In genomic region chr1:151058682-151059341, GRCh38 we compare ENCODE assay signal across 8 cellular contexts. TPM values are rescaled to one million over a fixed set of nuclear protein-coding genes. Genes with fewer than 3 reads are reported as not detected.
DNase-seq lines count a peak whose midpoint lies in the region; ATAC-seq and TF ChIP-seq lines count a peak whose summit lies in the region.

No MANE protein-coding gene starts in this region.

- H3K4me1 Mint-ChIP-seq in activated naive CD8-positive, alpha-beta T cell (ENCODE audit: low read depth), result peaks cover 64% of the 10 kb centered on the region

- peaks cover 19 to 24% (median 20%) of the 10 kb centered on the region in 4 donors for H3K36me3 ChIP-seq in sigmoid colon

- peaks cover 12% of the 10 kb centered on the region for H3K4me1 ChIP-seq in right cardiac atrium (ENCODE audit: control insufficient read depth, insufficient read depth, low read length)
- peaks cover 0 to 51% (median 40%) of the 10 kb centered on the region in 4 donors for H3K4me1 ChIP-seq in sigmoid colon

- TF ChIP-seq POLR2A in NB4 (IDR thresholded peaks at IDR 0.05; ENCODE audit: extremely low read depth, insufficient read length) (no peak), sigmoid colon (IDR thresholded peaks at IDR 0.05) (no peak)

- peak overlapping the region; percentile 99 for H3K4me3 ChIP-seq in NB4 (ENCODE audit: low read depth, low read length)
- H3K4me3 ChIP-seq in right cardiac atrium (ENCODE audit: low read length), result peak overlapping the region; percentile 84
- peak overlapping the region; percentile 75 to 98 (median 84) for H3K4me3 ChIP-seq in sigmoid colon

- TF ChIP-seq CTCF in NB4 (IDR thresholded peaks at IDR 0.05; ENCODE audit: low read depth, low read length) (no peak), sigmoid colon (IDR thresholded peaks at IDR 0.05) (no peak)

- ATAC-seq in right cardiac atrium, result peak; percentile 1 to 3
- ATAC-seq in GM19351 (IDR thresholded peaks at IDR 0.05; ENCODE audit: unreplicated experiment), result no peak

- DNase-seq in DMS79 treated with DMSO at 0.1 percent for 48 hours (lab: John Stamatoyannopoulos, UW) (peak; percentile 77), NB4 (ENCODE audit: low read depth) (peak; percentile 38), right cardiac atrium (peak; percentile 28 to 66 (median 63)), sigmoid colon (peak; percentile 71), NOMO-1 (lab: John Stamatoyannopoulos, UW; ENCODE audit: unreplicated experiment in 2 of 2) (no peak)
- no peak for DNase-seq in stimulated activated CD4-positive, alpha-beta T cell treated with anti-CD3 and anti-CD28 coated beads, Interleukin-12 subunit alpha, Interleukin-12 subunit beta, amount 100 ng/mL, for 4 hours

- TF ChIP-seq EP300 in sigmoid colon (IDR thresholded peaks at IDR 0.05), result no peak

- WGBS in right cardiac atrium, result under 1% methylated on average over 18 of the region's 18 CpGs
- 0 to 1% methylated on average over 18 of the region's 18 CpGs for WGBS in sigmoid colon, 2 donors

- peaks cover 23% of the 10 kb centered on the region for H3K36me3 Mint-ChIP-seq in activated naive CD8-positive, alpha-beta T cell

- H3K27me3 ChIP-seq in right cardiac atrium (ENCODE audit: control insufficient read depth, insufficient read depth) (no peaks in the 10 kb centered on the region), sigmoid colon (no peaks in the 10 kb centered on the region)

- H3K27me3 Mint-ChIP-seq in activated naive CD8-positive, alpha-beta T cell, result no peaks in the 10 kb centered on the region

- H3K9me3 ChIP-seq in right cardiac atrium (ENCODE audit: control insufficient read depth, low read length), result no peaks in the 10 kb centered on the region
- H3K9me3 ChIP-seq in sigmoid colon, result no peaks in the 10 kb centered on the region

- H3K4me3 Mint-ChIP-seq in activated naive CD8-positive, alpha-beta T cell, result peak overlapping the region; percentile 98

- peak overlapping the region; percentile 96 for H3K27ac Mint-ChIP-seq in activated naive CD8-positive, alpha-beta T cell

- H3K9me3 Mint-ChIP-seq in activated naive CD8-positive, alpha-beta T cell (ENCODE audit: low read depth), result no peaks in the 10 kb centered on the region

- intact Hi-C loops in right cardiac atrium (cut with DNase I), result loop anchor here in 1 of 4 donors (10.0 kb wide), 1 partner anchor 54 kb away; the partner anchor contains the start of genes MINDY1 and PRUNE1
- intact Hi-C loops in sigmoid colon (cut with DNase I), result loop anchor here (1.0 kb wide), 1 partner anchor 11 kb away; the partner anchor contains the start of gene GABPB2

- H3K27ac ChIP-seq in right cardiac atrium (ENCODE audit: low read length) (peak overlapping the region; percentile 86), sigmoid colon (peak overlapping the region; percentile 90 to 97 (median 92))

RNA-seq across cellular contexts. Expression of gene CDC42SE1, which starts 0.6 kb away (rescaled TPM):
- total RNA-seq in right cardiac atrium (10 to 100 TPM; 34.7 to 53.6 (median 36.6) TPM), sigmoid colon (10 to 100 TPM; 37.8 to 53.6 (median 47.1) TPM)
- polyA plus RNA-seq in right cardiac atrium (27.9 TPM), sigmoid colon (10 to 100 TPM; 35.4 to 82.8 (median 52.7) TPM)

RNA-seq across cellular contexts. Expression of gene MLLT11, which starts 1.4 kb away (rescaled TPM):
- 1 to 10 TPM; 1.7 to 9.7 (median 8.7) TPM for total RNA-seq in right cardiac atrium
- polyA plus RNA-seq in right cardiac atrium, result 10.1 TPM
- 1 to 10 TPM; 2.1 to 5.0 (median 4.1) TPM for total RNA-seq in sigmoid colon
- polyA plus RNA-seq in sigmoid colon, result 1 to 10 TPM in 1 of 3 donors, under 1 TPM in 2; 0.60 to 2.9 (median 0.69) TPM

RNA-seq across cellular contexts. Expression of gene C1orf56, which starts 11.3 kb away (rescaled TPM):
- 10 to 100 TPM in 1 of 4 donors, 1 to 10 TPM in 3; 5.8 to 12.4 (median 7.4) TPM for total RNA-seq in right cardiac atrium
- 9.5 TPM for polyA plus RNA-seq in right cardiac atrium
- total RNA-seq in sigmoid colon, result 1 to 10 TPM; 4.1 to 7.8 (median 7.0) TPM
- polyA plus RNA-seq in sigmoid colon, result 1 to 10 TPM in 2 of 3 donors, under 1 TPM in 1; 0.46 to 2.3 (median 1.2) TPM

RNA-seq across cellular contexts. Expression of gene GABPB2, which starts 11.7 kb away (rescaled TPM):
- total RNA-seq in right cardiac atrium (10 to 100 TPM; 15.6 to 20.3 (median 18.4) TPM), sigmoid colon (10 to 100 TPM; 20.6 to 27.0 (median 25.3) TPM)
- polyA plus RNA-seq in right cardiac atrium (9.8 TPM), sigmoid colon (1 to 10 TPM; 3.6 to 7.9 (median 4.2) TPM)

RNA-seq across cellular contexts. Expression of gene BNIPL, which starts 22.4 kb away (rescaled TPM):
- total RNA-seq in right cardiac atrium (under 1 TPM; 0.23 to 0.71 (median 0.50) TPM), sigmoid colon (under 1 TPM in 2 of 4 donors, not detected in 2; 0.28 to 0.36 TPM)
- polyA plus RNA-seq in right cardiac atrium (0.41 TPM), sigmoid colon (under 1 TPM in 1 of 3 donors, not detected in 2; 0.47 TPM)

Comparison
In these comparisons a context has a peak if more than half of its experiments do, and no peak if none do; other contexts are left out.
1. DNase-seq: peak in DMS79 treated with DMSO at 0.1 percent for 48 hours (single experiment), NB4 (single experiment), right cardiac atrium (3 of 3) and sigmoid colon (single experiment); none in stimulated activated CD4-positive, alpha-beta T cell treated with anti-CD3 and anti-CD28 coated beads, Interleukin-12 subunit alpha, Interleukin-12 subunit beta, amount 100 ng/mL, for 4 hours (single experiment) and NOMO-1 (0 of 2).
2. Peak in every context shown above with its lines, with median percentiles within 50 percentile points of each other: H3K4me3 ChIP-seq.